In genomic region chr21:33931799-33932390, GRCh38 we compare ENCODE assay signal across 8 cellular contexts. TPM values are rescaled to one million over a fixed set of nuclear protein-coding genes. Genes with fewer than 3 reads are reported as not detected.
DNase-seq lines count a peak whose midpoint lies in the region; ATAC-seq, FAIRE-seq and TF ChIP-seq lines count a peak whose summit lies in the region.

No MANE protein-coding gene starts in this region.

- DNase-seq in AG08395 (ENCODE audit: low spot score) (peak; percentile 57), KBM-7 (peak; percentile 48), astrocyte (ENCODE audit: low read depth) (no peak), left lung (no peak), tibial nerve (ENCODE audit: low spot score in 2 of 2) (no peak), SK-N-DZ (ENCODE audit: low spot score) (no peak), D341Med (ENCODE audit: low spot score) (no peak), NCI-H2081 (lab: John Stamatoyannopoulos, UW) (no peak)

- FAIRE-seq in astrocyte (lab: Jason Lieb, UNC) = no peak

- in situ Hi-C loops in KBM-7 (cut with MboI; ENCODE audit: low pct_unique_long_range_greater_than_20kb, low sequenced_read_pairs) = no loop called here

- H3K27ac Mint-ChIP-seq in astrocyte (ENCODE audit: unreplicated experiment) = no peak overlapping the region

- H3K4me3 ChIP-seq in astrocyte (ENCODE audit: insufficient read depth, low read depth, low read length) (no peak overlapping the region), left lung (peak overlapping the region; percentile 26 to 35), tibial nerve (peak overlapping the region; percentile 35 to 51 (median 48))

- no peaks in the 10 kb centered on the region for H3K27me3 Mint-ChIP-seq in astrocyte (ENCODE audit: low read depth, unreplicated experiment)

- H4K20me1 ChIP-seq in astrocyte (ENCODE audit: insufficient read depth, low read length) = no peaks in the 10 kb centered on the region

- H3K36me3 Mint-ChIP-seq in astrocyte (ENCODE audit: low read depth, unreplicated experiment) = no peaks in the 10 kb centered on the region

- H3K79me2 ChIP-seq in astrocyte (ENCODE audit: insufficient read depth, low read length) = no peaks in the 10 kb centered on the region

- peak in 1 of 2 donors; percentile 26 for TF ChIP-seq EP300 in tibial nerve (IDR thresholded peaks at IDR 0.05)

- ATAC-seq in left lung = peak; percentile 69

- no peaks in the 10 kb centered on the region for H3K9me3 ChIP-seq in astrocyte (ENCODE audit: insufficient read depth, low read depth, low read length)
- no peaks in the 10 kb centered on the region for H3K9me3 ChIP-seq in left lung
- H3K9me3 ChIP-seq in tibial nerve = no peaks in the 10 kb centered on the region

- 19 to 26% methylated on average over 10 of the region's 10 CpGs for WGBS in tibial nerve, 2 donors

- H3K4me1 Mint-ChIP-seq in astrocyte (ENCODE audit: low read depth, unreplicated experiment) = peaks cover 6% of the 10 kb centered on the region

- H3K27me3 ChIP-seq in astrocyte (ENCODE audit: insufficient read depth, low read length) (no peaks in the 10 kb centered on the region), left lung (no peaks in the 10 kb centered on the region), tibial nerve (no peaks in the 10 kb centered on the region)

- peak overlapping the region; percentile 66 for H2AFZ ChIP-seq in astrocyte (ENCODE audit: low read depth, low read length)

- H3K27ac ChIP-seq in astrocyte (ENCODE audit: low read depth, low read length) (no peak overlapping the region), left lung (peak overlapping the region; percentile 75), tibial nerve (peak overlapping the region; percentile 42 to 73 (median 52))

- TF ChIP-seq POLR2A in tibial nerve (IDR thresholded peaks at IDR 0.05) = no peak

- peak overlapping the region; percentile 59 for H3K4me2 ChIP-seq in astrocyte (ENCODE audit: low read length)

- no peak overlapping the region for H3K9ac ChIP-seq in astrocyte (ENCODE audit: low read length)

- TF ChIP-seq CTCF in astrocyte (IDR thresholded peaks at IDR 0.05; ENCODE audit: insufficient read depth, low read depth, low read length) = no peak
- TF ChIP-seq CTCF in left lung (IDR thresholded peaks at IDR 0.05) = no peak
- peak in 1 of 5 experiments; percentile 11 for TF ChIP-seq CTCF in tibial nerve (IDR thresholded peaks at IDR 0.05)

- H3K4me1 ChIP-seq in astrocyte (ENCODE audit: insufficient read depth, low read length) = no peaks in the 10 kb centered on the region
- peaks cover 7 to 28% of the 10 kb centered on the region in 2 donors for H3K4me1 ChIP-seq in left lung
- H3K4me1 ChIP-seq in tibial nerve = peaks cover 0 to 19% (median 0%) of the 10 kb centered on the region in 4 donors

- intact Hi-C loops in left lung (cut with DNase I) = no loop called here

- peak overlapping the region; percentile 55 for H3K4me3 Mint-ChIP-seq in astrocyte (ENCODE audit: unreplicated experiment)

- no peaks in the 10 kb centered on the region for H3K36me3 ChIP-seq in astrocyte (ENCODE audit: insufficient read depth, low read length)
- no peaks in the 10 kb centered on the region for H3K36me3 ChIP-seq in left lung
- no peaks in the 10 kb centered on the region for H3K36me3 ChIP-seq in tibial nerve

- peaks cover 3% of the 10 kb centered on the region for H3K9me3 Mint-ChIP-seq in astrocyte (ENCODE audit: unreplicated experiment)

RNA-seq across cellular contexts. Expression of gene ATP5PO, which starts 16.3 kb away (rescaled TPM):
- total RNA-seq in astrocyte (163 and 171 TPM in 2 replicates), left lung (100 to 1,000 TPM; 152 to 156 TPM), tibial nerve (100 to 1,000 TPM; 121 to 213 (median 148) TPM)
- polyA plus RNA-seq in SK-N-DZ (2014; cell fraction: cytosol; rRNA removed) = 223 and 273 TPM in 2 replicates
- 118 and 259 TPM in 2 replicates for polyA plus RNA-seq in SK-N-DZ (2014; cell fraction: nucleus; rRNA removed)

Comparison
In these comparisons a context has a peak if more than half of its experiments do, and no peak if none do; other contexts are left out.
1. DNase-seq: peak in AG08395 (single experiment) and KBM-7 (single experiment); none in astrocyte (single experiment), left lung (0 of 2), tibial nerve (0 of 2), SK-N-DZ (single experiment), D341Med (single experiment) and NCI-H2081 (0 of 2).